In genomic region chr9:113935677-113936380, GRCh38 we compare ENCODE assay signal across 25 cellular contexts. TPM values are rescaled to one million over a fixed set of nuclear protein-coding genes. Genes with fewer than 3 reads are reported as not detected.
DNase-seq lines count a peak whose midpoint lies in the region; ATAC-seq and TF ChIP-seq lines count a peak whose summit lies in the region.
"Had no signal": no experiment of that assay in that cellular context is flagged by ENCODE, and none has a peak within 500 bp of the region (broad histone marks: within the 10 kb centered on the region; RNA-seq: fewer than 3 reads in every experiment).

No MANE protein-coding gene starts in this region.

- intact Hi-C loops in left ventricle myocardium inferior (cut with micrococcal nuclease), result no loop called here
- intact Hi-C loops in colonic mucosa (cut with DNase I), result no loop called here

- no peaks in the 10 kb centered on the region for H3K36me3 Mint-ChIP-seq in activated naive CD8-positive, alpha-beta T cell treated with anti-CD3 and anti-CD28 coated beads for 36 hours
- H3K36me3 Mint-ChIP-seq: CD8-positive, alpha-beta memory T cell had no signal

- H3K9me3 Mint-ChIP-seq in activated naive CD8-positive, alpha-beta T cell treated with anti-CD3 and anti-CD28 coated beads for 36 hours, result peaks cover under 1% of the 10 kb centered on the region

- H3K9ac ChIP-seq in colonic mucosa (ENCODE audit: low read depth in 2 of 2, low read length in 2 of 2), result no peak overlapping the region
- H3K9ac ChIP-seq: GM23248 had no signal

- H3K4me3 Mint-ChIP-seq in activated naive CD8-positive, alpha-beta T cell treated with anti-CD3 and anti-CD28 coated beads for 36 hours, result no peak overlapping the region
- H3K4me3 Mint-ChIP-seq: CD8-positive, alpha-beta memory T cell had no signal

- ATAC-seq in lung (ENCODE audit: insufficient read depth, low FRiP score) (no peak), upper lobe of left lung (ENCODE audit: low FRiP score in 2 of 2) (peak; percentile 29 to 61)
- ATAC-seq: GM12878 had no signal

- no peak for TF ChIP-seq EP300 in upper lobe of left lung (IDR thresholded peaks at IDR 0.05)

- H3K27me3 Mint-ChIP-seq in activated naive CD8-positive, alpha-beta T cell treated with anti-CD3 and anti-CD28 coated beads for 36 hours, result peaks cover 4% of the 10 kb centered on the region

- H3K27ac ChIP-seq in right atrium auricular region, result no peak overlapping the region
- H3K27ac ChIP-seq in left ventricle myocardium inferior (replicated peaks), result no peak overlapping the region
- no peak overlapping the region for H3K27ac ChIP-seq in colonic mucosa
- no peak overlapping the region for H3K27ac ChIP-seq in lung (ENCODE audit: low read depth in 1 of 2, low read length in 1 of 2)
- no peak overlapping the region for H3K27ac ChIP-seq in upper lobe of left lung
- H3K27ac ChIP-seq: GM23248, Peyer's patch had no signal

- TF ChIP-seq CTCF in right atrium auricular region (IDR thresholded peaks at IDR 0.05) (no peak), left ventricle myocardium inferior (IDR thresholded peaks at IDR 0.05; ENCODE audit: borderline replicate concordance) (no peak), colonic mucosa (IDR thresholded peaks at IDR 0.05) (no peak), lung (IDR thresholded peaks at IDR 0.05; ENCODE audit: control extremely low read depth, extremely low read depth) (no peak), upper lobe of left lung (IDR thresholded peaks at IDR 0.05) (no peak)

- peaks cover 0 to 15% of the 10 kb centered on the region in 2 donors for H3K4me1 ChIP-seq in right atrium auricular region
- H3K4me1 ChIP-seq in left ventricle myocardium inferior, result peaks cover 5% of the 10 kb centered on the region
- H3K4me1 ChIP-seq in colonic mucosa, result no peaks in the 10 kb centered on the region
- peaks cover 0 to 8% of the 10 kb centered on the region in 2 donors for H3K4me1 ChIP-seq in lung (ENCODE audit: control insufficient read depth in 2 of 2, insufficient read depth in 2 of 2, low read length in 2 of 2)
- peaks cover 0 to under 1% (median under 1%) of the 10 kb centered on the region in 4 donors for H3K4me1 ChIP-seq in upper lobe of left lung
- H3K4me1 ChIP-seq: Peyer's patch had no signal

- H3K36me3 ChIP-seq in right atrium auricular region (no peaks in the 10 kb centered on the region), left ventricle myocardium inferior (no peaks in the 10 kb centered on the region), colonic mucosa (no peaks in the 10 kb centered on the region), lung (ENCODE audit: control insufficient read depth in 2 of 2, insufficient read depth in 2 of 2, low read length in 2 of 2) (no peaks in the 10 kb centered on the region), upper lobe of left lung (no peaks in the 10 kb centered on the region)
- H3K36me3 ChIP-seq: MG63, Peyer's patch had no signal

- no peak overlapping the region for H3K4me3 ChIP-seq in right atrium auricular region
- no peak overlapping the region for H3K4me3 ChIP-seq in left ventricle myocardium inferior
- no peak overlapping the region for H3K4me3 ChIP-seq in colonic mucosa
- H3K4me3 ChIP-seq in lung, result no peak overlapping the region
- H3K4me3 ChIP-seq in upper lobe of left lung, result no peak overlapping the region
- H3K4me3 ChIP-seq: GM12878, GM23248, MG63, Peyer's patch had no signal

- H3K27me3 ChIP-seq in right atrium auricular region (no peaks in the 10 kb centered on the region), left ventricle myocardium inferior (ENCODE audit: low read depth) (peaks cover 6% of the 10 kb centered on the region), colonic mucosa (no peaks in the 10 kb centered on the region), lung (ENCODE audit: control insufficient read depth, insufficient read depth) (no peaks in the 10 kb centered on the region), upper lobe of left lung (no peaks in the 10 kb centered on the region)
- H3K27me3 ChIP-seq: MG63, Peyer's patch had no signal

- no peak for TF ChIP-seq POLR2A in upper lobe of left lung (IDR thresholded peaks at IDR 0.05)

- 95% methylated on average over 10 of the region's 10 CpGs for WGBS in lung, 2 donors
- WGBS in upper lobe of left lung, 2 donors, result 92 to 93% methylated on average over 8 to 10 of the region's 10 CpGs

- H3K4me1 Mint-ChIP-seq in activated naive CD8-positive, alpha-beta T cell treated with anti-CD3 and anti-CD28 coated beads for 36 hours, result no peaks in the 10 kb centered on the region
- H3K4me1 Mint-ChIP-seq: CD8-positive, alpha-beta memory T cell had no signal

- DNase-seq in right atrium auricular region (ENCODE audit: low spot score) (peak; percentile 26), left ventricle myocardium inferior (no peak), colonic mucosa (peak; percentile 11), lung (ENCODE audit: low spot score) (peak; percentile 16), upper lobe of left lung (no peak), AML-193 (lab: John Stamatoyannopoulos, UW) (no peak), NCI-H2196 treated with DMSO at 0.1 percent for 48 hours (lab: John Stamatoyannopoulos, UW; ENCODE audit: unreplicated experiment) (no peak)
- DNase-seq in activated naive CD8-positive, alpha-beta T cell treated with anti-CD3 and anti-CD28 coated beads for 36 hours, result no peak
- DNase-seq: C1 segment of cervical spinal cord; CD8-positive, alpha-beta memory T cell; DMS53; EL; GM23248; HCEC 1CT; Kasumi-1; MG63; NCI-H1092; NCI-H146; NCI-H2029 treated with DMSO at 0.1 percent for 48 hours; NCI-H2171 treated with DMSO at 0.1 percent for 48 hours; NCI-H446 treated with DMSO at 0.1 percent for 48 hours; NCI-H69; NK-92 treated with Interleukin-12 subunit alpha and Interleukin-12 subunit beta, amount 100 ng/mL, for 24 hours; Peyer's patch had no signal

- no peaks in the 10 kb centered on the region for H3K9me3 ChIP-seq in right atrium auricular region
- H3K9me3 ChIP-seq in left ventricle myocardium inferior (replicated peaks), result peaks cover 19% of the 10 kb centered on the region
- no peaks in the 10 kb centered on the region for H3K9me3 ChIP-seq in colonic mucosa
- peaks cover 0 to 2% of the 10 kb centered on the region in 2 donors for H3K9me3 ChIP-seq in lung (ENCODE audit: control insufficient read depth in 2 of 2, insufficient read depth in 1 of 2, low read length in 1 of 2)
- H3K9me3 ChIP-seq in upper lobe of left lung, result no peaks in the 10 kb centered on the region
- H3K9me3 ChIP-seq: MG63, Peyer's patch had no signal

- no peak overlapping the region for H3K27ac Mint-ChIP-seq in activated naive CD8-positive, alpha-beta T cell treated with anti-CD3 and anti-CD28 coated beads for 36 hours

RNA-seq across cellular contexts. Expression of gene ZNF618, which starts 59.7 kb away (rescaled TPM):
- 1 to 10 TPM; 1.4 to 3.0 TPM for total RNA-seq in right atrium auricular region
- 1.9 TPM for total RNA-seq in left ventricle myocardium inferior
- total RNA-seq in colonic mucosa, result 1 to 10 TPM; 3.1 to 3.3 TPM
- 10 to 100 TPM in 1 of 2 donors, 1 to 10 TPM in 1; 9.4 to 16.3 TPM for total RNA-seq in lung
- 1 to 10 TPM; 1.6 to 2.6 TPM for polyA plus RNA-seq in lung
- 10 to 100 TPM in 3 of 6 donors, 1 to 10 TPM in 3; 3.2 to 11.6 (median 9.1) TPM for total RNA-seq in upper lobe of left lung
- total RNA-seq in activated naive CD8-positive, alpha-beta T cell treated with anti-CD3 and anti-CD28 coated beads for 36 hours, result under 1 TPM; 0.27 to 0.70 TPM

Comparison
In these comparisons a context has a peak if more than half of its experiments do, and no peak if none do; other contexts are left out.
1. DNase-seq: peak in right atrium auricular region (single experiment), colonic mucosa (single experiment) and lung (single experiment); none in left ventricle myocardium inferior (single experiment), upper lobe of left lung (0 of 2), activated naive CD8-positive, alpha-beta T cell treated with anti-CD3 and anti-CD28 coated beads for 36 hours (single experiment), AML-193 (0 of 2) and NCI-H2196 treated with DMSO at 0.1 percent for 48 hours (single experiment).